19 cellular contexts compared by ENCODE assay signal in genomic region chr10:63384001-63384400, GRCh38.
"Had no signal": no experiment of that assay in that cellular context is flagged by ENCODE, and none has a peak within 500 bp of the region (broad histone marks: within the 10 kb centered on the region; RNA-seq: fewer than 3 reads in every experiment).

No MANE protein-coding gene starts in this region.

- H3K9me3 Mint-ChIP-seq: effector memory CD8-positive, alpha-beta T cell had no signal

- H3K9me3 ChIP-seq: esophagus squamous epithelium, gastrocnemius medialis, lower lobe of right lung, prostate gland, sigmoid colon, suprapubic skin, transverse colon, upper lobe of right lung, uterus had no signal

- H3K4me3 ChIP-seq: esophagus squamous epithelium, gastrocnemius medialis, lower lobe of right lung, prostate gland, sigmoid colon, suprapubic skin, transverse colon, upper lobe of right lung, uterus had no signal

- H3K27me3 ChIP-seq: esophagus squamous epithelium, gastrocnemius medialis, sigmoid colon, suprapubic skin, transverse colon, upper lobe of right lung, uterus had no signal

- DNase-seq: cortex of kidney; effector memory CD8-positive, alpha-beta T cell; esophagus squamous epithelium; gastrocnemius medialis; head of caudate nucleus; left ventricle myocardium superior; lower lobe of right lung; naive thymus-derived CD8-positive, alpha-beta T cell; nephron progenitor cell; nucleus accumbens; right cardiac atrium; sigmoid colon; stimulated activated naive CD4-positive, alpha-beta T cell; stimulated activated naive CD8-positive, alpha-beta T cell treated with anti-CD3 and anti-CD28 coated beads, Interleukin-15, amount 100 ng/mL, for 72 hours; transverse colon; upper lobe of right lung; uterus had no signal

- H3K27ac ChIP-seq: esophagus squamous epithelium, gastrocnemius medialis, lower lobe of right lung, prostate gland, sigmoid colon, suprapubic skin, transverse colon, upper lobe of right lung, uterus had no signal

- H3K27me3 Mint-ChIP-seq: effector memory CD8-positive, alpha-beta T cell; naive thymus-derived CD8-positive, alpha-beta T cell; stimulated activated naive CD8-positive, alpha-beta T cell treated with anti-CD3 and anti-CD28 coated beads, Interleukin-15, amount 100 ng/mL, for 72 hours had no signal

- H3K4me3 Mint-ChIP-seq: effector memory CD8-positive, alpha-beta T cell; naive thymus-derived CD8-positive, alpha-beta T cell; nephron progenitor cell; stimulated activated naive CD8-positive, alpha-beta T cell treated with anti-CD3 and anti-CD28 coated beads, Interleukin-15, amount 100 ng/mL, for 72 hours had no signal

- H3K4me1 ChIP-seq: prostate gland, uterus had no signal

- ATAC-seq: effector memory CD8-positive, alpha-beta T cell; gastrocnemius medialis; naive thymus-derived CD8-positive, alpha-beta T cell; stimulated activated naive CD8-positive, alpha-beta T cell treated with anti-CD3 and anti-CD28 coated beads, Interleukin-15, amount 100 ng/mL, for 72 hours; upper lobe of right lung had no signal

- H3K36me3 ChIP-seq: esophagus squamous epithelium, gastrocnemius medialis, prostate gland, suprapubic skin, transverse colon, upper lobe of right lung, uterus had no signal

- H3K27ac Mint-ChIP-seq: effector memory CD8-positive, alpha-beta T cell; stimulated activated naive CD8-positive, alpha-beta T cell treated with anti-CD3 and anti-CD28 coated beads, Interleukin-15, amount 100 ng/mL, for 72 hours had no signal
